2 cellular contexts compared by ENCODE assay signal in the genomic region with DNA sequence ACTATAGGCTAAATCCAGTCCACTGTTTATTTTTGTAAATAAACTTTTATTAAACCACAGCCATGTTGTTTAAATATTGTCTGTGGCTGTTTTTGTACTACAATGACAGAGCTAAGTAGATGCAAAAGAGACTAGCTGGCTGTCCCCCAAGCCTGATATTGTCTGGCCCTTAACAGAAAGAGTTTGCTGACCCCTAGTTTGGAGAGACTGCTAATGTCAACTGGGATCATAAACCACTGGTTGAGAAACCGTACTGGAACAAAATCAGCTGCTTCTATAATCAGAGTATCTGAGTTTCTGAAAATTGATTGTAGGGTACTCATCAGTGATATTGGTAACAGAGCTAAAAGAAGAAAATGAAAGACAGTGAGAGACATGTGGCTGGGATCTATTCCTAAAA.
TF ChIP-seq lines count a peak whose summit lies in the region.

No MANE protein-coding gene starts in this region.

TF ChIP-seq in K562, 482 proteins besides CTCF, POLR2A, EP300 and RAD21 (continued from another document and continues in another):
- TF ChIP-seq, protein P1, sequence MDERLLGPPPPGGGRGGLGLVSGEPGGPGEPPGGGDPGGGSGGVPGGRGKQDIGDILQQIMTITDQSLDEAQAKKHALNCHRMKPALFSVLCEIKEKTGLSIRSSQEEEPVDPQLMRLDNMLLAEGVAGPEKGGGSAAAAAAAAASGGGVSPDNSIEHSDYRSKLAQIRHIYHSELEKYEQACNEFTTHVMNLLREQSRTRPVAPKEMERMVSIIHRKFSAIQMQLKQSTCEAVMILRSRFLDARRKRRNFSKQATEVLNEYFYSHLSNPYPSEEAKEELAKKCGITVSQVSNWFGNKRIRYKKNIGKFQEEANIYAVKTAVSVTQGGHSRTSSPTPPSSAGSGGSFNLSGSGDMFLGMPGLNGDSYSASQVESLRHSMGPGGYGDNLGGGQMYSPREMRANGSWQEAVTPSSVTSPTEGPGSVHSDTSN (CRISPR knock-in tag; IDR thresholded peaks at IDR 0.05; ENCODE audit: low read depth): no peak
- TF ChIP-seq, protein P1 (tag; conservative IDR thresholded peaks at IDR 0.05; ENCODE audit: low read depth): no peak
- TF ChIP-seq NR3C1 (CRISPR knock-in tag; IDR thresholded peaks at IDR 0.05) (no peak), ZFX (CRISPR knock-in tag; IDR thresholded peaks at IDR 0.05) (no peak), ZNF134 (CRISPR knock-in tag; conservative IDR thresholded peaks at IDR 0.05) (no peak), ZNF316 (IDR thresholded peaks at IDR 0.05) (no peak), RBBP5 (IDR thresholded peaks at IDR 0.05; ENCODE audit: borderline replicate concordance, insufficient read depth, low read length, poor library complexity, severe bottlenecking) (no peak), ZKSCAN8 (CRISPR knock-in tag; IDR thresholded peaks at IDR 0.05) (no peak), TBL1XR1 (IDR thresholded peaks at IDR 0.05; ENCODE audit: low read length in 2 of 2) (no peak), ETV1 (tag; conservative IDR thresholded peaks at IDR 0.05; ENCODE audit: low read depth) (no peak), KAT2B (IDR thresholded peaks at IDR 0.05; ENCODE audit: low read depth, low read length) (no peak)
- TF ChIP-seq, protein P2, sequence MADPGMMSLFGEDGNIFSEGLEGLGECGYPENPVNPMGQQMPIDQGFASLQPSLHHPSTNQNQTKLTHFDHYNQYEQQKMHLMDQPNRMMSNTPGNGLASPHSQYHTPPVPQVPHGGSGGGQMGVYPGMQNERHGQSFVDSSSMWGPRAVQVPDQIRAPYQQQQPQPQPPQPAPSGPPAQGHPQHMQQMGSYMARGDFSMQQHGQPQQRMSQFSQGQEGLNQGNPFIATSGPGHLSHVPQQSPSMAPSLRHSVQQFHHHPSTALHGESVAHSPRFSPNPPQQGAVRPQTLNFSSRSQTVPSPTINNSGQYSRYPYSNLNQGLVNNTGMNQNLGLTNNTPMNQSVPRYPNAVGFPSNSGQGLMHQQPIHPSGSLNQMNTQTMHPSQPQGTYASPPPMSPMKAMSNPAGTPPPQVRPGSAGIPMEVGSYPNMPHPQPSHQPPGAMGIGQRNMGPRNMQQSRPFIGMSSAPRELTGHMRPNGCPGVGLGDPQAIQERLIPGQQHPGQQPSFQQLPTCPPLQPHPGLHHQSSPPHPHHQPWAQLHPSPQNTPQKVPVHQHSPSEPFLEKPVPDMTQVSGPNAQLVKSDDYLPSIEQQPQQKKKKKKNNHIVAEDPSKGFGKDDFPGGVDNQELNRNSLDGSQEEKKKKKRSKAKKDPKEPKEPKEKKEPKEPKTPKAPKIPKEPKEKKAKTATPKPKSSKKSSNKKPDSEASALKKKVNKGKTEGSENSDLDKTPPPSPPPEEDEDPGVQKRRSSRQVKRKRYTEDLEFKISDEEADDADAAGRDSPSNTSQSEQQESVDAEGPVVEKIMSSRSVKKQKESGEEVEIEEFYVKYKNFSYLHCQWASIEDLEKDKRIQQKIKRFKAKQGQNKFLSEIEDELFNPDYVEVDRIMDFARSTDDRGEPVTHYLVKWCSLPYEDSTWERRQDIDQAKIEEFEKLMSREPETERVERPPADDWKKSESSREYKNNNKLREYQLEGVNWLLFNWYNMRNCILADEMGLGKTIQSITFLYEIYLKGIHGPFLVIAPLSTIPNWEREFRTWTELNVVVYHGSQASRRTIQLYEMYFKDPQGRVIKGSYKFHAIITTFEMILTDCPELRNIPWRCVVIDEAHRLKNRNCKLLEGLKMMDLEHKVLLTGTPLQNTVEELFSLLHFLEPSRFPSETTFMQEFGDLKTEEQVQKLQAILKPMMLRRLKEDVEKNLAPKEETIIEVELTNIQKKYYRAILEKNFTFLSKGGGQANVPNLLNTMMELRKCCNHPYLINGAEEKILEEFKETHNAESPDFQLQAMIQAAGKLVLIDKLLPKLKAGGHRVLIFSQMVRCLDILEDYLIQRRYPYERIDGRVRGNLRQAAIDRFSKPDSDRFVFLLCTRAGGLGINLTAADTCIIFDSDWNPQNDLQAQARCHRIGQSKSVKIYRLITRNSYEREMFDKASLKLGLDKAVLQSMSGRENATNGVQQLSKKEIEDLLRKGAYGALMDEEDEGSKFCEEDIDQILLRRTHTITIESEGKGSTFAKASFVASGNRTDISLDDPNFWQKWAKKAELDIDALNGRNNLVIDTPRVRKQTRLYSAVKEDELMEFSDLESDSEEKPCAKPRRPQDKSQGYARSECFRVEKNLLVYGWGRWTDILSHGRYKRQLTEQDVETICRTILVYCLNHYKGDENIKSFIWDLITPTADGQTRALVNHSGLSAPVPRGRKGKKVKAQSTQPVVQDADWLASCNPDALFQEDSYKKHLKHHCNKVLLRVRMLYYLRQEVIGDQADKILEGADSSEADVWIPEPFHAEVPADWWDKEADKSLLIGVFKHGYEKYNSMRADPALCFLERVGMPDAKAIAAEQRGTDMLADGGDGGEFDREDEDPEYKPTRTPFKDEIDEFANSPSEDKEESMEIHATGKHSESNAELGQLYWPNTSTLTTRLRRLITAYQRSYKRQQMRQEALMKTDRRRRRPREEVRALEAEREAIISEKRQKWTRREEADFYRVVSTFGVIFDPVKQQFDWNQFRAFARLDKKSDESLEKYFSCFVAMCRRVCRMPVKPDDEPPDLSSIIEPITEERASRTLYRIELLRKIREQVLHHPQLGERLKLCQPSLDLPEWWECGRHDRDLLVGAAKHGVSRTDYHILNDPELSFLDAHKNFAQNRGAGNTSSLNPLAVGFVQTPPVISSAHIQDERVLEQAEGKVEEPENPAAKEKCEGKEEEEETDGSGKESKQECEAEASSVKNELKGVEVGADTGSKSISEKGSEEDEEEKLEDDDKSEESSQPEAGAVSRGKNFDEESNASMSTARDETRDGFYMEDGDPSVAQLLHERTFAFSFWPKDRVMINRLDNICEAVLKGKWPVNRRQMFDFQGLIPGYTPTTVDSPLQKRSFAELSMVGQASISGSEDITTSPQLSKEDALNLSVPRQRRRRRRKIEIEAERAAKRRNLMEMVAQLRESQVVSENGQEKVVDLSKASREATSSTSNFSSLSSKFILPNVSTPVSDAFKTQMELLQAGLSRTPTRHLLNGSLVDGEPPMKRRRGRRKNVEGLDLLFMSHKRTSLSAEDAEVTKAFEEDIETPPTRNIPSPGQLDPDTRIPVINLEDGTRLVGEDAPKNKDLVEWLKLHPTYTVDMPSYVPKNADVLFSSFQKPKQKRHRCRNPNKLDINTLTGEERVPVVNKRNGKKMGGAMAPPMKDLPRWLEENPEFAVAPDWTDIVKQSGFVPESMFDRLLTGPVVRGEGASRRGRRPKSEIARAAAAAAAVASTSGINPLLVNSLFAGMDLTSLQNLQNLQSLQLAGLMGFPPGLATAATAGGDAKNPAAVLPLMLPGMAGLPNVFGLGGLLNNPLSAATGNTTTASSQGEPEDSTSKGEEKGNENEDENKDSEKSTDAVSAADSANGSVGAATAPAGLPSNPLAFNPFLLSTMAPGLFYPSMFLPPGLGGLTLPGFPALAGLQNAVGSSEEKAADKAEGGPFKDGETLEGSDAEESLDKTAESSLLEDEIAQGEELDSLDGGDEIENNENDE (IDR thresholded peaks at IDR 0.05; ENCODE audit: low read depth, low read length): no peak

TF ChIP-seq in HepG2, 621 proteins besides CTCF, POLR2A, EP300 and RAD21 (continued from another document):
- TF ChIP-seq, protein P3, sequence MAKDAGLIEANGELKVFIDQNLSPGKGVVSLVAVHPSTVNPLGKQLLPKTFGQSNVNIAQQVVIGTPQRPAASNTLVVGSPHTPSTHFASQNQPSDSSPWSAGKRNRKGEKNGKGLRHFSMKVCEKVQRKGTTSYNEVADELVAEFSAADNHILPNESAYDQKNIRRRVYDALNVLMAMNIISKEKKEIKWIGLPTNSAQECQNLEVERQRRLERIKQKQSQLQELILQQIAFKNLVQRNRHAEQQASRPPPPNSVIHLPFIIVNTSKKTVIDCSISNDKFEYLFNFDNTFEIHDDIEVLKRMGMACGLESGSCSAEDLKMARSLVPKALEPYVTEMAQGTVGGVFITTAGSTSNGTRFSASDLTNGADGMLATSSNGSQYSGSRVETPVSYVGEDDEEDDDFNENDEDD (CRISPR knock-in tag; IDR thresholded peaks at IDR 0.05; ENCODE audit: borderline replicate concordance): no peak
- 0 out of 2 replicates have a peak, but pooled peaks have one; percentile 28 for TF ChIP-seq ISX (CRISPR knock-in tag; conservative IDR thresholded peaks at IDR 0.05)
- peak; percentile 72 for TF ChIP-seq RBM22 (optimal IDR thresholded peaks at IDR 0.05; ENCODE audit: low read length)
- TF ChIP-seq BRCA1 (CRISPR knock-in tag; IDR thresholded peaks at IDR 0.05): no peak
